In the genomic region with DNA sequence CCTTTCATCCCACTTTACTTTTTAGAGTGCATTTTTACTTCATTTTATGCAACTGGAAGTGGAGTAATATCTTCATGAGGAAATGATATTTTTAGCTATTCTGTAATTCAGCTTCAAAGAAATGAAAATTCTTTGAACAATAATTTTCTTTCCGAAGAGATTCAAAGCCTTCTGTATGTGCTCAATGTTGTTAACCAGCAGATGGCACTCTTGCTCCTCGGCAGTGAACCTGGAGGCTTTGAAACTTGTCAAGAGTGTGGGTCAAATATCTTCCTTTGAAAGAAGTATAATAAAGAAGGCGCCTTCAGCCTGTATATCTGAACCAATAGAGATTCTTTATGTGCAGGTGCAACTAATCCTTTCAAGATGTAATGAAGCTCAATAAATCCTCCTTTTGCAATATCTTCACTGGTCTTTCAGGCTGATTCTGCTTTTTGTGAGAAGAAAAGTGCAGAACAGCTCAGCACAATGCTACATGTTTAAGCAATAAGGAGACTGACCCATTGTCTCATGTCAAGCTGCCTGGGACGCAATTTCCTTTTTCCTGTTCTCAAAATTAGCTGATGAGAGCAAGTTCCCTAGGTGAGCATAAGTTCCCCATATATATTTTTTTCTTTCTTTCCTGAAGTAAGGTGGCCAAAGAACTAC, we compare ENCODE assay signal across 8 cellular contexts.
A peak's percentile ranks its signal among the peaks of the same experiment; 100 is the strongest.
DNase-seq lines count a peak whose midpoint lies in the region; ATAC-seq and TF ChIP-seq lines count a peak whose summit lies in the region.

No MANE protein-coding gene starts in this region.

- TF ChIP-seq CTCF in GM13977 (IDR thresholded peaks at IDR 0.05; ENCODE audit: extremely low read depth, insufficient read depth, missing control alignments) = peak; percentile 78

- DNase-seq in ACHN = peak; percentile 83
- DNase-seq in GM13977 (ENCODE audit: low spot score) = peak; percentile 42
- DNase-seq in NCI-H1417 treated with DMSO at 0.1 percent for 48 hours (lab: John Stamatoyannopoulos, UW) = peak; percentile 24
- peak; percentile 7 to 73 for DNase-seq in SW 1271 (lab: John Stamatoyannopoulos, UW)
- peak; percentile 21 to 87 for DNase-seq in T47D (ENCODE audit: low read depth in 1 of 2, low spot score in 1 of 2)
- peak; percentile 64 for DNase-seq in islet precursor cell
- peak; percentile 41 to 46 for DNase-seq in stimulated activated CD4-positive, alpha-beta T cell treated with anti-CD3 and anti-CD28 coated beads, Interleukin-2, amount 100 ng/mL, for 24 hours

- peak; percentile 55 for ATAC-seq in HG02840 (IDR thresholded peaks at IDR 0.05; ENCODE audit: low FRiP score, unreplicated experiment)

- in situ Hi-C loops in ACHN (cut with HindIII; ENCODE audit: low pct_ligation_motif_present, low pct_unique_long_range_greater_than_20kb, low sequenced_read_pairs) (loop anchor here (25.0 kb wide), 1 partner anchor 1076 kb away; no protein-coding TSS in a partner anchor), GM13977 (cut with MboI; ENCODE audit: low pct_unique_long_range_greater_than_20kb, low sequenced_read_pairs, unreplicated experiment) (no loop called here), T47D (cut with HindIII; ENCODE audit: low pct_unique_long_range_greater_than_20kb, low sequenced_read_pairs) (no loop called here)

Comparison
In these comparisons a context has a peak if more than half of its experiments do, and no peak if none do; other contexts are left out.
1. Peak in every context shown above with its lines: DNase-seq and ATAC-seq.
2. DNase-seq: peak in every context shown above with its lines; median percentile 83 in ACHN; 64 in islet precursor cell; 54 in T47D; 44 in stimulated activated CD4-positive, alpha-beta T cell treated with anti-CD3 and anti-CD28 coated beads, Interleukin-2, amount 100 ng/mL, for 24 hours; 42 in GM13977; 40 in SW 1271; 24 in NCI-H1417 treated with DMSO at 0.1 percent for 48 hours.